8 cellular contexts compared by ENCODE assay signal in genomic region chr10:95246582-95247051, GRCh38. TPM values are rescaled to one million over a fixed set of nuclear protein-coding genes. Genes with fewer than 3 reads are reported as not detected.
DNase-seq lines count a peak whose midpoint lies in the region; ATAC-seq and TF ChIP-seq lines count a peak whose summit lies in the region.

No MANE protein-coding gene starts in this region.

- no peaks in the 10 kb centered on the region for H3K27me3 Mint-ChIP-seq in natural killer cell treated with Interleukin-12 subunit alpha and Interleukin-12 subunit beta and Interleukin-15 and Interleukin-18, amount 100 ng/mL, for 72 hours

- H3K27ac Mint-ChIP-seq in natural killer cell treated with Interleukin-12 subunit alpha and Interleukin-12 subunit beta and Interleukin-15 and Interleukin-18, amount 100 ng/mL, for 72 hours: no peak overlapping the region

- peaks cover 13% of the 10 kb centered on the region for H3K4me1 ChIP-seq in DOHH2 (ENCODE audit: control insufficient read depth, low read length)
- H3K4me1 ChIP-seq in HEK293 (ENCODE audit: control insufficient read depth, insufficient read depth, low read length): no peaks in the 10 kb centered on the region

- no peaks in the 10 kb centered on the region for H4K20me1 ChIP-seq in DOHH2 (ENCODE audit: control insufficient read depth, insufficient read depth, low read depth, low read length)

- no peaks in the 10 kb centered on the region for H3K9me3 Mint-ChIP-seq in natural killer cell treated with Interleukin-12 subunit alpha and Interleukin-12 subunit beta and Interleukin-15 and Interleukin-18, amount 100 ng/mL, for 72 hours

- H3K79me2 ChIP-seq in DOHH2 (ENCODE audit: control insufficient read depth, low read length): no peaks in the 10 kb centered on the region

- peaks cover 46% of the 10 kb centered on the region for H3K36me3 ChIP-seq in DOHH2 (ENCODE audit: control insufficient read depth, low read length)
- peaks cover 12 to 53% of the 10 kb centered on the region in 2 experiments; a peak in 2 of 3 replicates for H3K36me3 ChIP-seq in HEK293 (ENCODE audit: control insufficient read depth in 2 of 2, insufficient read depth in 1 of 2, low read length in 2 of 2)

- CTCF ChIA-PET in HEK293 (lab: Yijun Ruan, JAX): interaction anchor here (0.7 to 6.1 kb wide), 35 partner anchors 9 to 1401 kb away, joined by 3 to 271 read pairs (median 5); no protein-coding TSS in a partner anchor

- POLR2A ChIA-PET in HEK293 (lab: Yijun Ruan, JAX): interaction anchor here (1.0 to 1.4 kb wide), 2 partner anchors 18 to 52 kb away, joined by 3 read pairs; no protein-coding TSS in a partner anchor

- H3K27me3 ChIP-seq in DOHH2 (ENCODE audit: control insufficient read depth, low read length): no peaks in the 10 kb centered on the region

- no peak overlapping the region for H3K4me3 ChIP-seq in DOHH2 (ENCODE audit: low read length)
- no peak overlapping the region for H3K4me3 ChIP-seq in HEK293 (ENCODE audit: low read depth, low read length)

- no peaks in the 10 kb centered on the region for H3K36me3 Mint-ChIP-seq in natural killer cell treated with Interleukin-12 subunit alpha and Interleukin-12 subunit beta and Interleukin-15 and Interleukin-18, amount 100 ng/mL, for 72 hours

- H3K4me3 Mint-ChIP-seq in natural killer cell treated with Interleukin-12 subunit alpha and Interleukin-12 subunit beta and Interleukin-15 and Interleukin-18, amount 100 ng/mL, for 72 hours: no peak overlapping the region

- TF ChIP-seq CTCF in DOHH2 (IDR thresholded peaks at IDR 0.05; ENCODE audit: low read depth, low read length, poor library complexity, severe bottlenecking) (peak; percentile 86), HEK293 (tag by site-specific recombination; IDR thresholded peaks at IDR 0.05) (peak; percentile 69)

- ATAC-seq in esophagus mucosa: peak; percentile 54
- ATAC-seq in natural killer cell treated with Interleukin-12 subunit alpha and Interleukin-12 subunit beta and Interleukin-15 and Interleukin-18, amount 100 ng/mL, for 72 hours: peak; percentile 45 to 71
- ATAC-seq in HG02571 (IDR thresholded peaks at IDR 0.05; ENCODE audit: unreplicated experiment): no peak

- H3F3A ChIP-seq in DOHH2 (ENCODE audit: control insufficient read depth, insufficient read depth): no peaks in the 10 kb centered on the region

- H3K4me2 ChIP-seq in DOHH2 (ENCODE audit: low read length): 0 out of 2 replicates have a peak overlapping the region, but pooled peaks have one; percentile 10

- no peak overlapping the region for H3K27ac ChIP-seq in DOHH2 (ENCODE audit: low read depth, low read length)
- no peak overlapping the region for H3K27ac ChIP-seq in HEK293 (ENCODE audit: extremely low read depth, low read depth, low read length)

- H3K9me2 ChIP-seq in DOHH2 (replicated peaks; ENCODE audit: control insufficient read depth, low read length): no peaks in the 10 kb centered on the region

- H3K9me3 ChIP-seq in DOHH2 (ENCODE audit: control insufficient read depth, insufficient read depth, low read length): no peaks in the 10 kb centered on the region
- no peaks in the 10 kb centered on the region for H3K9me3 ChIP-seq in HEK293 (ENCODE audit: control insufficient read depth, insufficient read depth, low read depth, low read length)

- DNase-seq in NCI-H748 treated with DMSO at 0.1 percent for 48 hours (lab: John Stamatoyannopoulos, UW) (peak; percentile 1), superior temporal gyrus (ENCODE audit: extremely low spot score) (peak; percentile 66)
- peak; percentile 15 to 24 for DNase-seq in activated CD8-positive, alpha-beta memory T cell treated with anti-CD3 and anti-CD28 coated beads for 4 hours (ENCODE audit: low read depth in 2 of 2)
- DNase-seq in natural killer cell treated with Interleukin-12 subunit alpha and Interleukin-12 subunit beta and Interleukin-15 and Interleukin-18, amount 100 ng/mL, for 72 hours (ENCODE audit: low spot score): peak; percentile 70

- peaks cover 4% of the 10 kb centered on the region in 2 donors for H3K4me1 Mint-ChIP-seq in natural killer cell treated with Interleukin-12 subunit alpha and Interleukin-12 subunit beta and Interleukin-15 and Interleukin-18, amount 100 ng/mL, for 72 hours (ENCODE audit: low read depth in 2 of 2)

TF ChIP-seq in HEK293, 187 proteins besides CTCF, POLR2A, EP300 and RAD21:
- TF ChIP-seq ZNF654 (tag by site-specific recombination; IDR thresholded peaks at IDR 0.05; ENCODE audit: low read depth) (peak; percentile 72), GLIS2 (tag by site-specific recombination; IDR thresholded peaks at IDR 0.05) (peak; percentile 42; the same call in 1 of the 2 replicates), PATZ1 (tag by site-specific recombination; IDR thresholded peaks at IDR 0.05) (peak; percentile 34; the same call in 1 of the 2 replicates), ZNF266 (tag by site-specific recombination; IDR thresholded peaks at IDR 0.05; ENCODE audit: low read depth) (no peak), KLF16 (tag by site-specific recombination; IDR thresholded peaks at IDR 0.05) (no peak), ZNF521 (tag by site-specific recombination; IDR thresholded peaks at IDR 0.05) (no peak), ZNF366 (tag by site-specific recombination; conservative IDR thresholded peaks at IDR 0.05) (0 out of 2 replicates have a peak, but pooled peaks have one; percentile 40), GLIS1 (tag by site-specific recombination; IDR thresholded peaks at IDR 0.05) (peak; percentile 36; the same call in 1 of the 2 replicates)

RNA-seq across cellular contexts. Expression of gene PDLIM1, which starts 44.2 kb away (rescaled TPM):
- total RNA-seq in esophagus mucosa: 144 TPM
- 1 to 10 TPM; 2.7 to 6.8 TPM for total RNA-seq in natural killer cell treated with Interleukin-12 subunit alpha and Interleukin-12 subunit beta and Interleukin-15 and Interleukin-18, amount 100 ng/mL, for 72 hours

RNA-seq across cellular contexts. Expression of gene ACSM6, which starts 52.6 kb away (rescaled TPM):
- total RNA-seq in esophagus mucosa: not detected
- total RNA-seq in natural killer cell treated with Interleukin-12 subunit alpha and Interleukin-12 subunit beta and Interleukin-15 and Interleukin-18, amount 100 ng/mL, for 72 hours: not detected

Comparison
In these comparisons a context has a peak if more than half of its experiments do, and no peak if none do; other contexts are left out.
1. DNase-seq: peak in every context shown above with its lines; median percentile 70 in natural killer cell treated with Interleukin-12 subunit alpha and Interleukin-12 subunit beta and Interleukin-15 and Interleukin-18, amount 100 ng/mL, for 72 hours; 66 in superior temporal gyrus; 20 in activated CD8-positive, alpha-beta memory T cell treated with anti-CD3 and anti-CD28 coated beads for 4 hours; 1 in NCI-H748 treated with DMSO at 0.1 percent for 48 hours.
2. RNA of gene PDLIM1, which starts 44.2 kb away (total RNA-seq): 144 TPM in esophagus mucosa (single experiment); 2.7 to 6.8 TPM in natural killer cell treated with Interleukin-12 subunit alpha and Interleukin-12 subunit beta and Interleukin-15 and Interleukin-18, amount 100 ng/mL, for 72 hours; every median in the first group is over 10 times any median in the second.